1 cellular context compared by ENCODE assay signal in genomic region chr13:45700971-45701900, GRCh38.
TF ChIP-seq lines count a peak whose summit lies in the region.

No MANE protein-coding gene starts in this region.

TF ChIP-seq in GM12878, 131 proteins besides CTCF, POLR2A, EP300 and RAD21 (continued from another document and continues in another):
- TF ChIP-seq, protein P1, sequence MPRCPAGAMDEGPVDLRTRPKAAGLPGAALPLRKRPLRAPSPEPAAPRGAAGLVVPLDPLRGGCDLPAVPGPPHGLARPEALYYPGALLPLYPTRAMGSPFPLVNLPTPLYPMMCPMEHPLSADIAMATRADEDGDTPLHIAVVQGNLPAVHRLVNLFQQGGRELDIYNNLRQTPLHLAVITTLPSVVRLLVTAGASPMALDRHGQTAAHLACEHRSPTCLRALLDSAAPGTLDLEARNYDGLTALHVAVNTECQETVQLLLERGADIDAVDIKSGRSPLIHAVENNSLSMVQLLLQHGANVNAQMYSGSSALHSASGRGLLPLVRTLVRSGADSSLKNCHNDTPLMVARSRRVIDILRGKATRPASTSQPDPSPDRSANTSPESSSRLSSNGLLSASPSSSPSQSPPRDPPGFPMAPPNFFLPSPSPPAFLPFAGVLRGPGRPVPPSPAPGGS (IDR thresholded peaks at IDR 0.05; ENCODE audit: borderline replicate concordance, insufficient read depth, low read depth, low read length, poor library complexity, severe bottlenecking): no peak
- TF ChIP-seq MTA3 (IDR thresholded peaks at IDR 0.05; ENCODE audit: borderline replicate concordance, low read length): 0 out of 2 replicates have a peak, but pooled peaks have one; percentile 10
- TF ChIP-seq, protein P2, sequence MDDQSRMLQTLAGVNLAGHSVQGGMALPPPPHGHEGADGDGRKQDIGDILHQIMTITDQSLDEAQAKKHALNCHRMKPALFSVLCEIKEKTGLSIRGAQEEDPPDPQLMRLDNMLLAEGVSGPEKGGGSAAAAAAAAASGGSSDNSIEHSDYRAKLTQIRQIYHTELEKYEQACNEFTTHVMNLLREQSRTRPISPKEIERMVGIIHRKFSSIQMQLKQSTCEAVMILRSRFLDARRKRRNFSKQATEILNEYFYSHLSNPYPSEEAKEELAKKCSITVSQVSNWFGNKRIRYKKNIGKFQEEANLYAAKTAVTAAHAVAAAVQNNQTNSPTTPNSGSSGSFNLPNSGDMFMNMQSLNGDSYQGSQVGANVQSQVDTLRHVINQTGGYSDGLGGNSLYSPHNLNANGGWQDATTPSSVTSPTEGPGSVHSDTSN (IDR thresholded peaks at IDR 0.05; ENCODE audit: insufficient replicate concordance, low read depth, low read length): no peak
- TF ChIP-seq, protein P3, sequence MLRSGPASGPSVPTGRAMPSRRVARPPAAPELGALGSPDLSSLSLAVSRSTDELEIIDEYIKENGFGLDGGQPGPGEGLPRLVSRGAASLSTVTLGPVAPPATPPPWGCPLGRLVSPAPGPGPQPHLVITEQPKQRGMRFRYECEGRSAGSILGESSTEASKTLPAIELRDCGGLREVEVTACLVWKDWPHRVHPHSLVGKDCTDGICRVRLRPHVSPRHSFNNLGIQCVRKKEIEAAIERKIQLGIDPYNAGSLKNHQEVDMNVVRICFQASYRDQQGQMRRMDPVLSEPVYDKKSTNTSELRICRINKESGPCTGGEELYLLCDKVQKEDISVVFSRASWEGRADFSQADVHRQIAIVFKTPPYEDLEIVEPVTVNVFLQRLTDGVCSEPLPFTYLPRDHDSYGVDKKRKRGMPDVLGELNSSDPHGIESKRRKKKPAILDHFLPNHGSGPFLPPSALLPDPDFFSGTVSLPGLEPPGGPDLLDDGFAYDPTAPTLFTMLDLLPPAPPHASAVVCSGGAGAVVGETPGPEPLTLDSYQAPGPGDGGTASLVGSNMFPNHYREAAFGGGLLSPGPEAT (IDR thresholded peaks at IDR 0.05; ENCODE audit: low read depth): peak; percentile 91
- TF ChIP-seq, protein P4, sequence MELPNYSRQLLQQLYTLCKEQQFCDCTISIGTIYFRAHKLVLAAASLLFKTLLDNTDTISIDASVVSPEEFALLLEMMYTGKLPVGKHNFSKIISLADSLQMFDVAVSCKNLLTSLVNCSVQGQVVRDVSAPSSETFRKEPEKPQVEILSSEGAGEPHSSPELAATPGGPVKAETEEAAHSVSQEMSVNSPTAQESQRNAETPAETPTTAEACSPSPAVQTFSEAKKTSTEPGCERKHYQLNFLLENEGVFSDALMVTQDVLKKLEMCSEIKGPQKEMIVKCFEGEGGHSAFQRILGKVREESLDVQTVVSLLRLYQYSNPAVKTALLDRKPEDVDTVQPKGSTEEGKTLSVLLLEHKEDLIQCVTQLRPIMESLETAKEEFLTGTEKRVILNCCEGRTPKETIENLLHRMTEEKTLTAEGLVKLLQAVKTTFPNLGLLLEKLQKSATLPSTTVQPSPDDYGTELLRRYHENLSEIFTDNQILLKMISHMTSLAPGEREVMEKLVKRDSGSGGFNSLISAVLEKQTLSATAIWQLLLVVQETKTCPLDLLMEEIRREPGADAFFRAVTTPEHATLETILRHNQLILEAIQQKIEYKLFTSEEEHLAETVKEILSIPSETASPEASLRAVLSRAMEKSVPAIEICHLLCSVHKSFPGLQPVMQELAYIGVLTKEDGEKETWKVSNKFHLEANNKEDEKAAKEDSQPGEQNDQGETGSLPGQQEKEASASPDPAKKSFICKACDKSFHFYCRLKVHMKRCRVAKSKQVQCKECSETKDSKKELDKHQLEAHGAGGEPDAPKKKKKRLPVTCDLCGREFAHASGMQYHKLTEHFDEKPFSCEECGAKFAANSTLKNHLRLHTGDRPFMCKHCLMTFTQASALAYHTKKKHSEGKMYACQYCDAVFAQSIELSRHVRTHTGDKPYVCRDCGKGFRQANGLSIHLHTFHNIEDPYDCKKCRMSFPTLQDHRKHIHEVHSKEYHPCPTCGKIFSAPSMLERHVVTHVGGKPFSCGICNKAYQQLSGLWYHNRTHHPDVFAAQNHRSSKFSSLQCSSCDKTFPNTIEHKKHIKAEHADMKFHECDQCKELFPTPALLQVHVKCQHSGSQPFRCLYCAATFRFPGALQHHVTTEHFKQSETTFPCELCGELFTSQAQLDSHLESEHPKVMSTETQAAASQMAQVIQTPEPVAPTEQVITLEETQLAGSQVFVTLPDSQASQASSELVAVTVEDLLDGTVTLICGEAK (IDR thresholded peaks at IDR 0.05; ENCODE audit: borderline replicate concordance): no peak
- no peak for TF ChIP-seq BRCA1 (IDR thresholded peaks at IDR 0.05; ENCODE audit: low read depth, low read length)
- TF ChIP-seq, protein P5, sequence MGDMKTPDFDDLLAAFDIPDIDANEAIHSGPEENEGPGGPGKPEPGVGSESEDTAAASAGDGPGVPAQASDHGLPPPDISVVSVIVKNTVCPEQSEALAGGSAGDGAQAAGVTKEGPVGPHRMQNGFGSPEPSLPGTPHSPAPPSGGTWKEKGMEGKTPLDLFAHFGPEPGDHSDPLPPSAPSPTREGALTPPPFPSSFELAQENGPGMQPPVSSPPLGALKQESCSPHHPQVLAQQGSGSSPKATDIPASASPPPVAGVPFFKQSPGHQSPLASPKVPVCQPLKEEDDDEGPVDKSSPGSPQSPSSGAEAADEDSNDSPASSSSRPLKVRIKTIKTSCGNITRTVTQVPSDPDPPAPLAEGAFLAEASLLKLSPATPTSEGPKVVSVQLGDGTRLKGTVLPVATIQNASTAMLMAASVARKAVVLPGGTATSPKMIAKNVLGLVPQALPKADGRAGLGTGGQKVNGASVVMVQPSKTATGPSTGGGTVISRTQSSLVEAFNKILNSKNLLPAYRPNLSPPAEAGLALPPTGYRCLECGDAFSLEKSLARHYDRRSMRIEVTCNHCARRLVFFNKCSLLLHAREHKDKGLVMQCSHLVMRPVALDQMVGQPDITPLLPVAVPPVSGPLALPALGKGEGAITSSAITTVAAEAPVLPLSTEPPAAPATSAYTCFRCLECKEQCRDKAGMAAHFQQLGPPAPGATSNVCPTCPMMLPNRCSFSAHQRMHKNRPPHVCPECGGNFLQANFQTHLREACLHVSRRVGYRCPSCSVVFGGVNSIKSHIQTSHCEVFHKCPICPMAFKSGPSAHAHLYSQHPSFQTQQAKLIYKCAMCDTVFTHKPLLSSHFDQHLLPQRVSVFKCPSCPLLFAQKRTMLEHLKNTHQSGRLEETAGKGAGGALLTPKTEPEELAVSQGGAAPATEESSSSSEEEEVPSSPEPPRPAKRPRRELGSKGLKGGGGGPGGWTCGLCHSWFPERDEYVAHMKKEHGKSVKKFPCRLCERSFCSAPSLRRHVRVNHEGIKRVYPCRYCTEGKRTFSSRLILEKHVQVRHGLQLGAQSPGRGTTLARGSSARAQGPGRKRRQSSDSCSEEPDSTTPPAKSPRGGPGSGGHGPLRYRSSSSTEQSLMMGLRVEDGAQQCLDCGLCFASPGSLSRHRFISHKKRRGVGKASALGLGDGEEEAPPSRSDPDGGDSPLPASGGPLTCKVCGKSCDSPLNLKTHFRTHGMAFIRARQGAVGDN (IDR thresholded peaks at IDR 0.05): 0 out of 2 replicates have a peak, but pooled peaks have one; percentile 40
- TF ChIP-seq KLF5 (IDR thresholded peaks at IDR 0.05; ENCODE audit: partially characterized antibody): no peak
- no peak; the same call in none of the 2 replicates for TF ChIP-seq CHD1 (IDR thresholded peaks at IDR 0.05; ENCODE audit: low read depth, low read length)
- no peak for TF ChIP-seq SREBF1 (IDR thresholded peaks at IDR 0.05; ENCODE audit: low read length)
- TF ChIP-seq SRF (IDR thresholded peaks at IDR 0.05; ENCODE audit: low read depth in 2 of 2, low read length in 2 of 2): peak in 1 of 2 experiments; percentile 26; a peak in 1 of 4 replicates
- no peak for TF ChIP-seq KAT2A (conservative IDR thresholded peaks at IDR 0.05; ENCODE audit: control insufficient read depth, low read depth, low read length)
- peak; percentile 57; the same call in 2 of the 3 replicates for TF ChIP-seq POU2F2 (IDR thresholded peaks at IDR 0.05; ENCODE audit: borderline replicate concordance, low read depth, low read length)
- TF ChIP-seq SMAD1 (IDR thresholded peaks at IDR 0.05; ENCODE audit: low read depth, partially characterized antibody): peak; percentile 46
- TF ChIP-seq ATF7 (IDR thresholded peaks at IDR 0.05; ENCODE audit: low read depth): peak; percentile 88
- TF ChIP-seq BACH1 (IDR thresholded peaks at IDR 0.05; ENCODE audit: borderline replicate concordance): peak; percentile 22; the same call in 1 of the 2 replicates
- TF ChIP-seq NFIC (IDR thresholded peaks at IDR 0.05; ENCODE audit: low read depth, low read length): peak; percentile 50; the same call in 1 of the 2 replicates
- no peak; the same call in 1 of the 2 replicates for TF ChIP-seq SMC3 (IDR thresholded peaks at IDR 0.05; ENCODE audit: borderline replicate concordance, low read length)
- no peak for TF ChIP-seq TCF7 (IDR thresholded peaks at IDR 0.05; ENCODE audit: borderline replicate concordance)
- no peak for TF ChIP-seq SPI1 (IDR thresholded peaks at IDR 0.05; ENCODE audit: borderline replicate concordance, insufficient read depth, low read depth, low read length)
- peak; percentile 95 for TF ChIP-seq YY1 (IDR thresholded peaks at IDR 0.05; ENCODE audit: low read depth, low read length)
- TF ChIP-seq USF2 (IDR thresholded peaks at IDR 0.05; ENCODE audit: borderline replicate concordance, low read depth, low read length): no peak
- no peak; the same call in 1 of the 2 replicates for TF ChIP-seq WRNIP1 (IDR thresholded peaks at IDR 0.05; ENCODE audit: borderline replicate concordance, low read depth, low read length)
- TF ChIP-seq, protein P6, sequence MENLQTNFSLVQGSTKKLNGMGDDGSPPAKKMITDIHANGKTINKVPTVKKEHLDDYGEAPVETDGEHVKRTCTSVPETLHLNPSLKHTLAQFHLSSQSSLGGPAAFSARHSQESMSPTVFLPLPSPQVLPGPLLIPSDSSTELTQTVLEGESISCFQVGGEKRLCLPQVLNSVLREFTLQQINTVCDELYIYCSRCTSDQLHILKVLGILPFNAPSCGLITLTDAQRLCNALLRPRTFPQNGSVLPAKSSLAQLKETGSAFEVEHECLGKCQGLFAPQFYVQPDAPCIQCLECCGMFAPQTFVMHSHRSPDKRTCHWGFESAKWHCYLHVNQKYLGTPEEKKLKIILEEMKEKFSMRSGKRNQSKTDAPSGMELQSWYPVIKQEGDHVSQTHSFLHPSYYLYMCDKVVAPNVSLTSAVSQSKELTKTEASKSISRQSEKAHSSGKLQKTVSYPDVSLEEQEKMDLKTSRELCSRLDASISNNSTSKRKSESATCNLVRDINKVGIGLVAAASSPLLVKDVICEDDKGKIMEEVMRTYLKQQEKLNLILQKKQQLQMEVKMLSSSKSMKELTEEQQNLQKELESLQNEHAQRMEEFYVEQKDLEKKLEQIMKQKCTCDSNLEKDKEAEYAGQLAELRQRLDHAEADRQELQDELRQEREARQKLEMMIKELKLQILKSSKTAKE (IDR thresholded peaks at IDR 0.05; ENCODE audit: low read depth, poor library complexity, severe bottlenecking): peak; percentile 20
- no peak for TF ChIP-seq STAT1 (conservative IDR thresholded peaks at IDR 0.05)
- no peak for TF ChIP-seq IRF4 (IDR thresholded peaks at IDR 0.05; ENCODE audit: low read depth, low read length)
- peak; percentile 93 for TF ChIP-seq POLR2AphosphoS5 (IDR thresholded peaks at IDR 0.05; ENCODE audit: low read length)
- no peak for TF ChIP-seq ZNF207 (IDR thresholded peaks at IDR 0.05; ENCODE audit: borderline replicate concordance)
- TF ChIP-seq IRF3 (IDR thresholded peaks at IDR 0.05): no peak
- TF ChIP-seq, protein P7, sequence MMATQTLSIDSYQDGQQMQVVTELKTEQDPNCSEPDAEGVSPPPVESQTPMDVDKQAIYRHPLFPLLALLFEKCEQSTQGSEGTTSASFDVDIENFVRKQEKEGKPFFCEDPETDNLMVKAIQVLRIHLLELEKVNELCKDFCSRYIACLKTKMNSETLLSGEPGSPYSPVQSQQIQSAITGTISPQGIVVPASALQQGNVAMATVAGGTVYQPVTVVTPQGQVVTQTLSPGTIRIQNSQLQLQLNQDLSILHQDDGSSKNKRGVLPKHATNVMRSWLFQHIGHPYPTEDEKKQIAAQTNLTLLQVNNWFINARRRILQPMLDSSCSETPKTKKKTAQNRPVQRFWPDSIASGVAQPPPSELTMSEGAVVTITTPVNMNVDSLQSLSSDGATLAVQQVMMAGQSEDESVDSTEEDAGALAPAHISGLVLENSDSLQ (IDR thresholded peaks at IDR 0.05): peak; percentile 19; the same call in 1 of the 2 replicates
- TF ChIP-seq CREM (IDR thresholded peaks at IDR 0.05; ENCODE audit: low read depth): peak; percentile 77
- TF ChIP-seq ESRRA (IDR thresholded peaks at IDR 0.05; ENCODE audit: low read length): no peak
- no peak for TF ChIP-seq RCOR1 (conservative IDR thresholded peaks at IDR 0.05; ENCODE audit: low read depth, low read length)
- no peak for TF ChIP-seq CBX5 (IDR thresholded peaks at IDR 0.05; ENCODE audit: low read depth)
- peak; percentile 46; the same call in 1 of the 2 replicates for TF ChIP-seq FOXM1 (IDR thresholded peaks at IDR 0.05; ENCODE audit: low read depth, low read length)
- peak; percentile 57; the same call in 1 of the 2 replicates for TF ChIP-seq PAX8 (IDR thresholded peaks at IDR 0.05)
- 0 out of 2 replicates have a peak, but pooled peaks have one; percentile 50 for TF ChIP-seq POLR2AphosphoS2 (IDR thresholded peaks at IDR 0.05; ENCODE audit: low read depth, low read length)
- TF ChIP-seq JUNB (IDR thresholded peaks at IDR 0.05): peak; percentile 20; the same call in 1 of the 2 replicates
- no peak for TF ChIP-seq ATF3 (IDR thresholded peaks at IDR 0.05; ENCODE audit: borderline replicate concordance, extremely low read depth, low read depth, low read length)
- TF ChIP-seq ATF2 (IDR thresholded peaks at IDR 0.05; ENCODE audit: low read length): peak; percentile 70
